Comparison of ENCODE assay signal across 13 cellular contexts in the genomic region with DNA sequence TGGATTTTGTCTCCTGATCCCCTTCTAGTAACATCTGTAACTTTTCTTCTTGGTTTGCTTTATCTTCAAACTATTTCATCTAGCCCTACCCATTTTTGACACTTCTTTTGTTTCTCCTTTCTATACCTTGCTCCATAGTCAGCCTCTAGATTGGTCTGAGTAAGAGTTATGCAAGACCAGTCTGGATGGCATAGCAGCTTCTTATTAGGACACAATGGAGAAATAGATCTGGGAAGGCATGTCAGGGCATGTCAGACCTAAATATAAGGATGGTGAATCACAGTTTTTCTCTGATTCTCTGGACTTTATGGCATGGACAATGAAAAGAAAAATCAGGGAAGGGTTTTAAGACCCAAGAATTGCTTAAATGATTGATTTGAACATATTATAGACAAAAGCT.
DNase-seq lines count a peak whose midpoint lies in the region; ATAC-seq and TF ChIP-seq lines count a peak whose summit lies in the region.
"Had no signal": no experiment of that assay in that cellular context is flagged by ENCODE, and none has a peak within 500 bp of the region (broad histone marks: within the 10 kb centered on the region; RNA-seq: fewer than 3 reads in every experiment).

No MANE protein-coding gene starts in this region.

- TF ChIP-seq POLR2A in upper lobe of left lung (IDR thresholded peaks at IDR 0.05): no peak

- TF ChIP-seq CTCF in upper lobe of left lung (IDR thresholded peaks at IDR 0.05) (no peak), GM13977 (IDR thresholded peaks at IDR 0.05; ENCODE audit: extremely low read depth, insufficient read depth, missing control alignments) (no peak)

- H3K4me1 ChIP-seq in neuron (ENCODE audit: insufficient read depth, low read length): peaks cover 7% of the 10 kb centered on the region
- H3K4me1 ChIP-seq in upper lobe of left lung: peaks cover 0 to 4% (median 0%) of the 10 kb centered on the region in 4 donors
- H3K4me1 ChIP-seq: prostate gland, tibial nerve had no signal

- in situ Hi-C loops in GM13977 (cut with MboI; ENCODE audit: low pct_unique_long_range_greater_than_20kb, low sequenced_read_pairs, unreplicated experiment): no loop called here

- DNase-seq in EH (ENCODE audit: low read depth): peak; percentile 85
- peak; percentile 4 for DNase-seq in NCI-H460 (ENCODE audit: extremely low read depth, low read depth)
- peak; percentile 53 for DNase-seq in dermis blood vessel endothelial cell
- no peak for DNase-seq in upper lobe of left lung
- DNase-seq in GM13977 (ENCODE audit: low spot score): no peak
- no peak for DNase-seq in NCI-H1436 (lab: John Stamatoyannopoulos, UW)
- DNase-seq: activated CD4-positive, alpha-beta T cell treated with anti-CD3 and anti-CD28 coated beads, Interleukin-2, amount 10 ng/mL, durations not matched to agents 7 days and 5 days; activated naive CD4-positive, alpha-beta T cell treated with anti-CD3 and anti-CD28 coated beads, Interleukin-2, amount 50 U/mL, for 16 hours; NCI-H2081 had no signal

- H3K27me3 ChIP-seq in neuron (ENCODE audit: insufficient read depth, low read length): no peaks in the 10 kb centered on the region
- no peaks in the 10 kb centered on the region for H3K27me3 ChIP-seq in upper lobe of left lung
- H3K27me3 ChIP-seq: tibial nerve had no signal

- H3K27ac ChIP-seq in upper lobe of left lung: no peak overlapping the region
- H3K27ac ChIP-seq: prostate gland, tibial nerve had no signal

- no peaks in the 10 kb centered on the region for H3K9me3 ChIP-seq in neuron (ENCODE audit: low read length)
- no peaks in the 10 kb centered on the region for H3K9me3 ChIP-seq in upper lobe of left lung
- H3K9me3 ChIP-seq: prostate gland, tibial nerve had no signal

- peak overlapping the region; percentile 76 for H2AFZ ChIP-seq in neuron (ENCODE audit: low read depth, low read length)

- H3K36me3 ChIP-seq in neuron (ENCODE audit: insufficient read depth, low read length) (no peaks in the 10 kb centered on the region), upper lobe of left lung (no peaks in the 10 kb centered on the region)
- H3K36me3 ChIP-seq: prostate gland, tibial nerve had no signal

- no peak overlapping the region for H3K4me3 ChIP-seq in neuron (ENCODE audit: low read length)
- no peak overlapping the region for H3K4me3 ChIP-seq in upper lobe of left lung
- H3K4me3 ChIP-seq: prostate gland, tibial nerve had no signal

- no peak for ATAC-seq in upper lobe of left lung (ENCODE audit: low FRiP score in 2 of 2)
- no peak for ATAC-seq in GM21717 (IDR thresholded peaks at IDR 0.05; ENCODE audit: unreplicated experiment)

- TF ChIP-seq EP300 in upper lobe of left lung (IDR thresholded peaks at IDR 0.05): no peak

Comparison
In these comparisons a context has a peak if more than half of its experiments do, and no peak if none do; other contexts are left out.
1. DNase-seq: peak in EH (single experiment), NCI-H460 (single experiment) and dermis blood vessel endothelial cell (single experiment); none in upper lobe of left lung (0 of 2), GM13977 (single experiment) and NCI-H1436 (single experiment).